Comparison of ENCODE assay signal across 8 cellular contexts in the genomic region with DNA sequence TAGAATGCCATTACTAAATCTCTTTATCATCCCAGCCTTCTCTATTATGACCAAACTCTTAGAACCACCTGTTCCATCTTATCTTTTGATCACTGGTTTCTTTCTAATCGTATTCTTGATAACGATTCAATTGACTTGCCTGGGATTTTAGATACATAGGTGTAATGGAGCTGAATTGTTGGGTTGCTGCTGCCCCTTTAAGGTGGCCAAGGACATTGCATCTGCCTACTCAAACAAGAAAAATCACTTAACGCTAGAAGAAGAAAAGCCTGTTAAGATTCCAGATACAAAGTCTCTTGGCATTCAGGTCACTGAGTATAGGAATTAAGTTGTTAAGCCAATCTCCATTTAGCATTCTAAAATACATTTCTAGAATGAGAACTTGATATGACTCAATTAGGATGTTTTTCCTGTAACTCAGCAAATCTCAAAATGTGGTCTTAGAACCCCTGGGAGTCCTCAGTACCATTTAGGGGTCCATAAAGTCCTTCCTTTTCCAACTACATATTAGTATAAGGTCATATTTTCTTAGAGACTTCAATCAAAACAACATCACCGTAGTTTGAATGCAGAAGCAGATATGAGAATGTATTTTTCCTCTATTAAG. TPM values are rescaled to one million over a fixed set of nuclear protein-coding genes. Genes with fewer than 3 reads are reported as not detected.
A peak's percentile ranks its signal among the peaks of the same experiment; 100 is the strongest.
DNase-seq lines count a peak whose midpoint lies in the region; ATAC-seq, FAIRE-seq and TF ChIP-seq lines count a peak whose summit lies in the region.

No MANE protein-coding gene starts in this region.

- no peak overlapping the region for H3K27ac Mint-ChIP-seq in activated T-helper 2 cell treated with anti-CD3 and anti-CD28 coated beads, Interferon-gamma antibody, Interleukin-2, Interleukin-4, amounts not matched to agents 10 μg/mL and 5 μg/mL and 100 μg/mL, durations not matched to agents 14 hours and 24 hours and 36 hours

- peaks cover 4% of the 10 kb centered on the region for H3K27me3 Mint-ChIP-seq in activated T-helper 2 cell treated with anti-CD3 and anti-CD28 coated beads, Interferon-gamma antibody, Interleukin-2, Interleukin-4, amounts not matched to agents 10 μg/mL and 5 μg/mL and 100 μg/mL, durations not matched to agents 14 hours and 24 hours and 36 hours (ENCODE audit: low read depth)

- TF ChIP-seq CTCF in PC-9 (conservative IDR thresholded peaks at IDR 0.05), result peak; percentile 89
- TF ChIP-seq CTCF in endothelial cell of umbilical vein (IDR thresholded peaks at IDR 0.05; ENCODE audit: extremely low read depth in 1 of 2, insufficient read depth in 1 of 2, low read depth in 1 of 2, low read length in 2 of 2), result peak; percentile 56 to 63
- TF ChIP-seq CTCF in mucosa of descending colon (IDR thresholded peaks at IDR 0.05), result no peak

- H3K4me3 ChIP-seq in PC-9 (no peak overlapping the region), endothelial cell of umbilical vein (replicated peaks in 1 of 3; ENCODE audit: insufficient read depth in 1 of 3, low read depth in 1 of 3, low read length in 3 of 3) (no peak overlapping the region), mucosa of descending colon (no peak overlapping the region)

- no peaks in the 10 kb centered on the region for H3K36me3 Mint-ChIP-seq in activated T-helper 2 cell treated with anti-CD3 and anti-CD28 coated beads, Interferon-gamma antibody, Interleukin-2, Interleukin-4, amounts not matched to agents 10 μg/mL and 5 μg/mL and 100 μg/mL, durations not matched to agents 14 hours and 24 hours and 36 hours (ENCODE audit: low read depth)

- CTCF ChIA-PET in PC-9 (lab: Charles Lee) (interaction anchor here (0.6 to 0.7 kb wide), 2 partner anchors 74 to 213 kb away, joined by 3 read pairs; no protein-coding TSS in a partner anchor), endothelial cell of umbilical vein (lab: Charles Lee) (interaction anchor here (0.5 to 2.1 kb wide), 32 partner anchors 9 to 750 kb away, joined by 3 to 48 read pairs (median 4); a partner anchor contains a TSS)

- H3K4me2 ChIP-seq in PC-9 (no peak overlapping the region), endothelial cell of umbilical vein (ENCODE audit: insufficient read depth, low read length) (no peak overlapping the region)

- H2AFZ ChIP-seq in PC-9 (peak overlapping the region; percentile 14; the same call in 1 of the 2 replicates), endothelial cell of umbilical vein (ENCODE audit: low read depth, low read length) (no peak overlapping the region)

- no peaks in the 10 kb centered on the region for H3K9me3 ChIP-seq in PC-9 (ENCODE audit: insufficient read depth, low read depth)
- H3K9me3 ChIP-seq in endothelial cell of umbilical vein (replicated peaks; ENCODE audit: control insufficient read depth, insufficient read depth, low read length), result no peaks in the 10 kb centered on the region
- no peaks in the 10 kb centered on the region for H3K9me3 ChIP-seq in mucosa of descending colon

- H3K79me2 ChIP-seq in PC-9 (ENCODE audit: low read depth), result no peaks in the 10 kb centered on the region
- H3K79me2 ChIP-seq in endothelial cell of umbilical vein (ENCODE audit: control insufficient read depth, insufficient read depth, low read length), result peaks cover 12% of the 10 kb centered on the region

- no peaks in the 10 kb centered on the region for H3K9me3 Mint-ChIP-seq in activated T-helper 2 cell treated with anti-CD3 and anti-CD28 coated beads, Interferon-gamma antibody, Interleukin-2, Interleukin-4, amounts not matched to agents 10 μg/mL and 5 μg/mL and 100 μg/mL, durations not matched to agents 14 hours and 24 hours and 36 hours

- intact Hi-C loops in PC-9 (cut with micrococcal nuclease; ENCODE audit: unreplicated experiment) (loop anchor here (2.0 to 10.0 kb wide), 2 partner anchors 366 to 752 kb away; no protein-coding TSS in a partner anchor), endothelial cell of umbilical vein (cut with micrococcal nuclease) (loop anchor here (1.0 to 10.0 kb wide), 5 partner anchors 68 to 752 kb away; no protein-coding TSS in a partner anchor), mucosa of descending colon (cut with DNase I, micrococcal nuclease) (no loop called here)
- intact Hi-C loops in activated T-helper 2 cell treated with anti-CD3 and anti-CD28 coated beads, Interferon-gamma antibody, Interleukin-2, Interleukin-4, amounts not matched to agents 10 μg/mL and 5 μg/mL and 100 μg/mL, durations not matched to agents 14 hours and 24 hours and 36 hours (cut with micrococcal nuclease), result no loop called here

- H3K9ac ChIP-seq in endothelial cell of umbilical vein (replicated peaks; ENCODE audit: extremely low read depth, insufficient read depth, low read length), result no peak overlapping the region

- no peaks in the 10 kb centered on the region for H3K27me3 ChIP-seq in PC-9 (ENCODE audit: insufficient read depth, low read depth)
- H3K27me3 ChIP-seq in endothelial cell of umbilical vein (ENCODE audit: control insufficient read depth in 2 of 2, insufficient read depth in 2 of 2, low read length in 2 of 2), result no peaks in the 10 kb centered on the region

- DNase-seq in EL (peak; percentile 62), HPDE6-E6E7 (ENCODE audit: extremely low spot score) (peak; percentile 20), PC-9 (peak; percentile 19 to 60), endothelial cell of umbilical vein (ENCODE audit: low read depth, low spot score) (peak; percentile 83), mucosa of descending colon (peak in 1 of 3 donors; percentile 44), MV-4-11 (lab: John Stamatoyannopoulos, UW) (no peak)
- no peak for DNase-seq in activated T-helper 2 cell treated with anti-CD3 and anti-CD28 coated beads, Interferon-gamma antibody, Interleukin-2, Interleukin-4, amounts not matched to agents 10 μg/mL and 5 μg/mL and 100 μg/mL, durations not matched to agents 14 hours and 24 hours and 36 hours (ENCODE audit: low spot score)

- H4K20me1 ChIP-seq in PC-9 (ENCODE audit: insufficient read depth) (no peaks in the 10 kb centered on the region), endothelial cell of umbilical vein (replicated peaks; ENCODE audit: control insufficient read depth, extremely low read depth, insufficient read depth, low read length) (no peaks in the 10 kb centered on the region)

- BruUV-seq in PC-9 (replicated peaks; lab: Mats Ljungman, UMichigan) (no TSS peak), endothelial cell of umbilical vein (replicated peaks; lab: Mats Ljungman, UMichigan) (no TSS peak)

- H3K27ac ChIP-seq in PC-9 (no peak overlapping the region), endothelial cell of umbilical vein (ENCODE audit: insufficient read depth, low read depth, low read length) (no peak overlapping the region)

- TF ChIP-seq POLR2A in endothelial cell of umbilical vein (IDR thresholded peaks at IDR 0.05; ENCODE audit: low read depth, low read length), result no peak

- H3K4me1 ChIP-seq in PC-9 (replicated peaks; ENCODE audit: insufficient read depth), result no peaks in the 10 kb centered on the region; the same call in 1 of the 2 replicates
- peaks cover 4% of the 10 kb centered on the region for H3K4me1 ChIP-seq in endothelial cell of umbilical vein (ENCODE audit: control insufficient read depth, extremely low read depth, insufficient read depth, low read length)
- no peaks in the 10 kb centered on the region for H3K4me1 ChIP-seq in mucosa of descending colon (ENCODE audit: low read depth)

- no peaks in the 10 kb centered on the region; the same call in 1 of the 2 replicates for H3K9me2 ChIP-seq in PC-9 (ENCODE audit: insufficient read depth)

- peak; percentile 50 for ATAC-seq in mucosa of descending colon
- ATAC-seq in HG03135 (IDR thresholded peaks at IDR 0.05; ENCODE audit: unreplicated experiment), result no peak

- FAIRE-seq in endothelial cell of umbilical vein (lab: Jason Lieb, UNC), result peak; percentile 59

- H3K4me3 Mint-ChIP-seq in activated T-helper 2 cell treated with anti-CD3 and anti-CD28 coated beads, Interferon-gamma antibody, Interleukin-2, Interleukin-4, amounts not matched to agents 10 μg/mL and 5 μg/mL and 100 μg/mL, durations not matched to agents 14 hours and 24 hours and 36 hours (ENCODE audit: low read depth), result no peak overlapping the region

- H3K4me1 Mint-ChIP-seq in activated T-helper 2 cell treated with anti-CD3 and anti-CD28 coated beads, Interferon-gamma antibody, Interleukin-2, Interleukin-4, amounts not matched to agents 10 μg/mL and 5 μg/mL and 100 μg/mL, durations not matched to agents 14 hours and 24 hours and 36 hours (ENCODE audit: low read depth), result no peaks in the 10 kb centered on the region

- H3K36me3 ChIP-seq in PC-9 (ENCODE audit: low read depth) (no peaks in the 10 kb centered on the region), endothelial cell of umbilical vein (ENCODE audit: control insufficient read depth in 2 of 2, extremely low read depth in 1 of 2, insufficient read depth in 2 of 2, low read length in 2 of 2) (no peaks in the 10 kb centered on the region), mucosa of descending colon (ENCODE audit: low read depth) (no peaks in the 10 kb centered on the region)

- dilution Hi-C loops in endothelial cell of umbilical vein (cut with MboI; ENCODE audit: extremely low pct_ligation_motif_present, low sequenced_read_pairs), result no loop called here

- POLR2A ChIA-PET in PC-9 (lab: Charles Lee; ENCODE audit: unreplicated experiment) (no interaction called here), endothelial cell of umbilical vein (lab: Charles Lee) (interaction anchor here (1.3 kb wide), 1 partner anchor 13 kb away, joined by 3 read pairs; a partner anchor contains a TSS)

- no peaks in the 10 kb centered on the region; the same call in 1 of the 2 replicates for H3F3A ChIP-seq in PC-9 (ENCODE audit: insufficient read depth, low read depth)

- H3K9me1 ChIP-seq in endothelial cell of umbilical vein (replicated peaks; ENCODE audit: control insufficient read depth, extremely low read depth, insufficient read depth, low read length), result no peaks in the 10 kb centered on the region

TF ChIP-seq in endothelial cell of umbilical vein, 7 proteins besides CTCF, POLR2A, EP300 and RAD21:
- TF ChIP-seq GATA2 (IDR thresholded peaks at IDR 0.05; ENCODE audit: insufficient read depth, insufficient read length, low read depth, low read length), result peak; percentile 13
- no peak for TF ChIP-seq EZH2 (IDR thresholded peaks at IDR 0.05; ENCODE audit: borderline replicate concordance, low read depth, low read length, severe bottlenecking)

RNA-seq across cellular contexts. Expression of a gene that starts 12.4 kb away (rescaled TPM):
- total RNA-seq in PC-9 (2021), result 0.92 and 1.2 TPM in 2 replicates
- total RNA-seq in endothelial cell of umbilical vein, result 11.7 and 14.2 TPM in 2 replicates
- 0.89 and 1.0 TPM in 2 replicates for polyA plus RNA-seq in endothelial cell of umbilical vein
- 3.3 and 4.1 TPM in 2 replicates for polyA plus RNA-seq in endothelial cell of umbilical vein (2011; cell fraction: cytosol; rRNA removed)
- 11.8 and 17.8 TPM in 2 replicates for polyA plus RNA-seq in endothelial cell of umbilical vein (2011; cell fraction: nucleus; rRNA removed)
- 29.7 and 32.6 TPM in 2 replicates for polyA plus RNA-seq in endothelial cell of umbilical vein (2012)
- polyA minus RNA-seq in endothelial cell of umbilical vein, result 1.7 and 3.0 TPM in 2 replicates
- polyA minus RNA-seq in endothelial cell of umbilical vein (2011; cell fraction: cytosol; rRNA and poly(A)+ RNA removed), result not detected
- 8.8 and 12.7 TPM in 2 replicates for polyA minus RNA-seq in endothelial cell of umbilical vein (2011; cell fraction: nucleus; rRNA and poly(A)+ RNA removed)
- 10 to 100 TPM in 1 of 3 donors, 1 to 10 TPM in 2; 2.1 to 49.2 (median 7.2) TPM for total RNA-seq in mucosa of descending colon
- total RNA-seq in activated T-helper 2 cell treated with anti-CD3 and anti-CD28 coated beads, Interferon-gamma antibody, Interleukin-2, Interleukin-4, amounts not matched to agents 10 μg/mL and 5 μg/mL and 100 μg/mL, durations not matched to agents 14 hours and 24 hours and 36 hours, result 0.59 and 0.60 TPM in 2 replicates

Comparison
In these comparisons a context has a peak if more than half of its experiments do, and no peak if none do; other contexts are left out.
1. DNase-seq: peak in EL (single experiment), HPDE6-E6E7 (single experiment), PC-9 (2 of 2) and endothelial cell of umbilical vein (single experiment); none in MV-4-11 (single experiment) and activated T-helper 2 cell treated with anti-CD3 and anti-CD28 coated beads, Interferon-gamma antibody, Interleukin-2, Interleukin-4, amounts not matched to agents 10 μg/mL and 5 μg/mL and 100 μg/mL, durations not matched to agents 14 hours and 24 hours and 36 hours (single experiment).
2. intact Hi-C loops: an anchor here in PC-9 (2.0 to 10.0 kb wide) and endothelial cell of umbilical vein (1.0 to 10.0 kb wide); none called in mucosa of descending colon and activated T-helper 2 cell treated with anti-CD3 and anti-CD28 coated beads, Interferon-gamma antibody, Interleukin-2, Interleukin-4, amounts not matched to agents 10 μg/mL and 5 μg/mL and 100 μg/mL, durations not matched to agents 14 hours and 24 hours and 36 hours.